ENCODE assay signal across 8 cellular contexts in genomic region chr12:109713187-109713984, GRCh38. TPM values are rescaled to one million over a fixed set of nuclear protein-coding genes. Genes with fewer than 3 reads are reported as not detected.
A peak's percentile ranks its signal among the peaks of the same experiment; 100 is the strongest.
DNase-seq lines count a peak whose midpoint lies in the region; ATAC-seq, FAIRE-seq and TF ChIP-seq lines count a peak whose summit lies in the region.

FAM222A (plus strand) TSS chr12:109713825; CDS start chr12:109744147, 30,322 bp downstream.

- no peaks in the 10 kb centered on the region for H3K9me3 Mint-ChIP-seq in chondrocyte (ENCODE audit: low read depth)

- H3K9ac ChIP-seq in kidney (ENCODE audit: low read length in 2 of 2): peak within 1 kb of the TSS; percentile 43 to 69

- H3K4me3 ChIP-seq in kidney (ENCODE audit: low read length in 2 of 2): peak within 1 kb of the TSS in 1 of 2 donors; percentile 53

- peak; percentile 85 for ATAC-seq in HG03378 (IDR thresholded peaks at IDR 0.05; ENCODE audit: unreplicated experiment)

- peak; percentile 86 to 89 for DNase-seq in AML-193 (lab: John Stamatoyannopoulos, UW)
- peak; percentile 93 for DNase-seq in NCI-H460 (ENCODE audit: extremely low read depth, low read depth)
- peak; percentile 98 for DNase-seq in activated CD4-positive, alpha-beta T cell treated with anti-CD3 and anti-CD28 coated beads for 1 hour
- peak; percentile 98 for DNase-seq in chondrocyte (ENCODE audit: low spot score)
- DNase-seq in kidney: peak; percentile 99
- peak; percentile 97 for DNase-seq in stimulated activated CD4-positive, alpha-beta T cell treated with anti-CD3 and anti-CD28 coated beads, Interleukin-15, amount 100 ng/mL, for 1 hour (ENCODE audit: low read depth in 1 of 2, low spot score in 1 of 2)

- peaks cover 3% of the 10 kb centered on the region for H3K4me1 Mint-ChIP-seq in chondrocyte (ENCODE audit: low read depth)

- peak; percentile 12 for TF ChIP-seq CTCF in chondrocyte (IDR thresholded peaks at IDR 0.05)
- peak; percentile 14 for TF ChIP-seq CTCF in kidney (IDR thresholded peaks at IDR 0.05; ENCODE audit: borderline replicate concordance, extremely low read depth, insufficient read depth)

- H3K27ac Mint-ChIP-seq in chondrocyte (ENCODE audit: unreplicated experiment): no peak within 1 kb of the TSS

- H3K36me3 ChIP-seq in kidney (ENCODE audit: control insufficient read depth in 1 of 2, insufficient read depth in 2 of 2, low read length in 2 of 2): no peaks in the 10 kb centered on the region

- intact Hi-C loops in kidney (cut with DNase I): no loop called here

- H3K4me1 ChIP-seq in kidney (ENCODE audit: control insufficient read depth in 1 of 2, insufficient read depth in 1 of 2, low read depth in 1 of 2, low read length in 2 of 2): peaks cover 0 to 17% of the 10 kb centered on the region in 2 donors

- no peaks in the 10 kb centered on the region for H3K9me3 ChIP-seq in kidney (ENCODE audit: control insufficient read depth in 1 of 2, low read length in 2 of 2)

- peak within 1 kb of the TSS; percentile 59 to 63 for H3K27ac ChIP-seq in kidney (ENCODE audit: low read depth in 2 of 2, low read length in 2 of 2)

- H3K36me3 Mint-ChIP-seq in chondrocyte (ENCODE audit: low read depth): no peaks in the 10 kb centered on the region

- peaks cover 9% of the 10 kb centered on the region for H3K27me3 Mint-ChIP-seq in chondrocyte (ENCODE audit: low read depth)

- peak; percentile 59 for TF ChIP-seq POLR2A in GM19099 (IDR thresholded peaks at IDR 0.05; ENCODE audit: extremely low read depth, insufficient read length, low read depth)

- FAIRE-seq in kidney (lab: Jason Lieb, UNC): peak; percentile 42

- H3K4me3 Mint-ChIP-seq in chondrocyte (ENCODE audit: unreplicated experiment): peak within 1 kb of the TSS; percentile 68

RNA-seq across cellular contexts. Expression of gene FAM222A, which starts in this region (rescaled TPM):
- total RNA-seq in NCI-H460 (2014; rRNA removed; shearing (Covaris generic)): 0.25 and 0.78 TPM in 2 replicates
- 1.1 and 1.8 TPM in 2 replicates for polyA plus RNA-seq in NCI-H460 (2014; cell fraction: nucleus; rRNA removed)
- total RNA-seq in chondrocyte: 1.0 to 1.5 TPM (median 1.2 TPM) in 3 replicates
- 3.7 TPM for total RNA-seq in kidney
- polyA plus RNA-seq in kidney (ENCODE audit: insufficient read depth, low read depth, low replicate concordance): 12.5 TPM
